1 cellular context compared by ENCODE assay signal in the genomic region with DNA sequence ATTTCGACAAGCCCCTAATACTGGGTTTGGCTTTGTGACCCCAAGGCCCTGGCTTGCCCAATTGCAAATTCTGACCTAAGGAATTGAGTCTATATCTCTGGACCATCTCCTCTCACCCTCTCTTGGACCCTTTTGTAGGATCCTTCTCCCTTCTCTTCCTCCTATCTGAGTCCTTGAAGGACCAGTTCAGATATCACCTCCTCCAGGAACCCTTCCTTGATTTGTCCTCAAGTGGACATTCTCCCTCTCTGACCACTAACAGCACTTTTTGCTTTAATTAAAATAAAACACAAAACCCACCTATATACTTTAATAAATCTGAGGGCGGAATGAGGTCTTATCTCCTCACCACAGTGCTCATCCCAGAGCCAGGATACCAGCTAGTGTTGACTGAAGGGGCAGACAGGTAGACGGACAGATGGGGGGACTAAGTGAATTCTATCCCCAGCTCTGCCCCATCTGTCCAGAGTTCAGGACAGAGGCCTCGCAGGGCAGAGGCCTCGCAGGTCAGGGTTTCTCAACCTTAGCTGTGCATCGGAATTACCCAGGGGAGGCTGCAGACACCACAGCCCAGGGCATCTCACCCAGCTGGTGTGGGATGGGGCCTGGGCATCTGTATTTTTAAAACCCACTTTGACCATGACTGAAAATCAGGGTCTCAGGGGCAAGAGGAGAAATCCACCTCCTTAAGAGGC.
TF ChIP-seq lines count a peak whose summit lies in the region.

No MANE protein-coding gene starts in this region.

TF ChIP-seq in HepG2, 621 proteins besides CTCF, POLR2A, EP300 and RAD21 (continued from another document and continues in another):
- TF ChIP-seq, protein P1, sequence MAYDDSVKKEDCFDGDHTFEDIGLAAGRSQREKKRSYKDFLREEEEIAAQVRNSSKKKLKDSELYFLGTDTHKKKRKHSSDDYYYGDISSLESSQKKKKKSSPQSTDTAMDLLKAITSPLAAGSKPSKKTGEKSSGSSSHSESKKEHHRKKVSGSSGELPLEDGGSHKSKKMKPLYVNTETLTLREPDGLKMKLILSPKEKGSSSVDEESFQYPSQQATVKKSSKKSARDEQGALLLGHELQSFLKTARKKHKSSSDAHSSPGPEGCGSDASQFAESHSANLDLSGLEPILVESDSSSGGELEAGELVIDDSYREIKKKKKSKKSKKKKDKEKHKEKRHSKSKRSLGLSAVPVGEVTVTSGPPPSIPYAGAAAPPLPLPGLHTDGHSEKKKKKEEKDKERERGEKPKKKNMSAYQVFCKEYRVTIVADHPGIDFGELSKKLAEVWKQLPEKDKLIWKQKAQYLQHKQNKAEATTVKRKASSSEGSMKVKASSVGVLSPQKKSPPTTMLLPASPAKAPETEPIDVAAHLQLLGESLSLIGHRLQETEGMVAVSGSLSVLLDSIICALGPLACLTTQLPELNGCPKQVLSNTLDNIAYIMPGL (CRISPR knock-in tag; IDR thresholded peaks at IDR 0.05; ENCODE audit: borderline replicate concordance in 1 of 2, low read depth in 1 of 2) = no peak
- TF ChIP-seq MBD4 (IDR thresholded peaks at IDR 0.05; ENCODE audit: borderline replicate concordance, low read length) (no peak), HNRNPUL1 (IDR thresholded peaks at IDR 0.05; ENCODE audit: low read depth, low read length) (no peak), ESRRA (CRISPR knock-in tag; IDR thresholded peaks at IDR 0.05; ENCODE audit: low read depth) (no peak), MYPOP (CRISPR knock-in tag; IDR thresholded peaks at IDR 0.05) (no peak), ZFP62 (CRISPR knock-in tag; IDR thresholded peaks at IDR 0.05) (no peak), ATRX (CRISPR knock-in tag; IDR thresholded peaks at IDR 0.05; ENCODE audit: borderline replicate concordance) (no peak), ZNF83 (CRISPR knock-in tag; IDR thresholded peaks at IDR 0.05; ENCODE audit: borderline replicate concordance) (no peak), ZBTB7A (CRISPR knock-in tag; IDR thresholded peaks at IDR 0.05) (0 out of 2 replicates have a peak, but pooled peaks have one; percentile 17), PPARG (CRISPR knock-in tag; conservative IDR thresholded peaks at IDR 0.05) (0 out of 2 replicates have a peak, but pooled peaks have one; percentile 19), ZNF557 (CRISPR knock-in tag; IDR thresholded peaks at IDR 0.05) (no peak), PHF8 (CRISPR knock-in tag; IDR thresholded peaks at IDR 0.05) (peak; percentile 15; the same call in 1 of the 2 replicates), RNF2 (conservative IDR thresholded peaks at IDR 0.05; ENCODE audit: low read depth) (no peak), SATB2 (CRISPR knock-in tag; IDR thresholded peaks at IDR 0.05) (no peak), ZFX (CRISPR knock-in tag; IDR thresholded peaks at IDR 0.05; ENCODE audit: low read depth) (no peak), NFYC (CRISPR knock-in tag; IDR thresholded peaks at IDR 0.05) (no peak), KLF16 (CRISPR knock-in tag; IDR thresholded peaks at IDR 0.05) (no peak), ZNF672 (CRISPR knock-in tag; IDR thresholded peaks at IDR 0.05) (no peak), HOXA3 (CRISPR knock-in tag; IDR thresholded peaks at IDR 0.05) (no peak; the same call in 1 of the 2 replicates), TAF15 (IDR thresholded peaks at IDR 0.05; ENCODE audit: low read depth, low read length, poor library complexity, severe bottlenecking) (no peak), PHF20 (CRISPR knock-in tag; IDR thresholded peaks at IDR 0.05) (no peak), ZSCAN22 (CRISPR knock-in tag; IDR thresholded peaks at IDR 0.05) (no peak), FOXJ3 (CRISPR knock-in tag; IDR thresholded peaks at IDR 0.05; ENCODE audit: borderline replicate concordance) (no peak), TOE1 (CRISPR knock-in tag; IDR thresholded peaks at IDR 0.05) (no peak), NCOA2 (CRISPR knock-in tag; IDR thresholded peaks at IDR 0.05) (0 out of 2 replicates have a peak, but pooled peaks have one; percentile 18), GATAD2A (CRISPR knock-in tag; IDR thresholded peaks at IDR 0.05) (peak; percentile 60; the same call in 1 of the 2 replicates), HNF4A (CRISPR knock-in tag; IDR thresholded peaks at IDR 0.05) (peak; percentile 84), TERF1 (CRISPR knock-in tag; IDR thresholded peaks at IDR 0.05) (no peak), ZNF607 (CRISPR knock-in tag; IDR thresholded peaks at IDR 0.05; ENCODE audit: borderline replicate concordance) (no peak), RFX3 (CRISPR knock-in tag; IDR thresholded peaks at IDR 0.05) (no peak), ZNF12 (CRISPR knock-in tag; IDR thresholded peaks at IDR 0.05) (no peak), ZFY (CRISPR knock-in tag; IDR thresholded peaks at IDR 0.05) (no peak)
- TF ChIP-seq, protein P2, sequence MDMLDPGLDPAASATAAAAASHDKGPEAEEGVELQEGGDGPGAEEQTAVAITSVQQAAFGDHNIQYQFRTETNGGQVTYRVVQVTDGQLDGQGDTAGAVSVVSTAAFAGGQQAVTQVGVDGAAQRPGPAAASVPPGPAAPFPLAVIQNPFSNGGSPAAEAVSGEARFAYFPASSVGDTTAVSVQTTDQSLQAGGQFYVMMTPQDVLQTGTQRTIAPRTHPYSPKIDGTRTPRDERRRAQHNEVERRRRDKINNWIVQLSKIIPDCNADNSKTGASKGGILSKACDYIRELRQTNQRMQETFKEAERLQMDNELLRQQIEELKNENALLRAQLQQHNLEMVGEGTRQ (IDR thresholded peaks at IDR 0.05; ENCODE audit: low read depth, low read length) = no peak
- TF ChIP-seq, protein P2 (CRISPR knock-in tag; IDR thresholded peaks at IDR 0.05; ENCODE audit: borderline replicate concordance) = no peak
- TF ChIP-seq, protein P3, sequence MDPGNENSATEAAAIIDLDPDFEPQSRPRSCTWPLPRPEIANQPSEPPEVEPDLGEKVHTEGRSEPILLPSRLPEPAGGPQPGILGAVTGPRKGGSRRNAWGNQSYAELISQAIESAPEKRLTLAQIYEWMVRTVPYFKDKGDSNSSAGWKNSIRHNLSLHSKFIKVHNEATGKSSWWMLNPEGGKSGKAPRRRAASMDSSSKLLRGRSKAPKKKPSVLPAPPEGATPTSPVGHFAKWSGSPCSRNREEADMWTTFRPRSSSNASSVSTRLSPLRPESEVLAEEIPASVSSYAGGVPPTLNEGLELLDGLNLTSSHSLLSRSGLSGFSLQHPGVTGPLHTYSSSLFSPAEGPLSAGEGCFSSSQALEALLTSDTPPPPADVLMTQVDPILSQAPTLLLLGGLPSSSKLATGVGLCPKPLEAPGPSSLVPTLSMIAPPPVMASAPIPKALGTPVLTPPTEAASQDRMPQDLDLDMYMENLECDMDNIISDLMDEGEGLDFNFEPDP (CRISPR knock-in tag; conservative IDR thresholded peaks at IDR 0.05) = no peak
- TF ChIP-seq, protein P4, sequence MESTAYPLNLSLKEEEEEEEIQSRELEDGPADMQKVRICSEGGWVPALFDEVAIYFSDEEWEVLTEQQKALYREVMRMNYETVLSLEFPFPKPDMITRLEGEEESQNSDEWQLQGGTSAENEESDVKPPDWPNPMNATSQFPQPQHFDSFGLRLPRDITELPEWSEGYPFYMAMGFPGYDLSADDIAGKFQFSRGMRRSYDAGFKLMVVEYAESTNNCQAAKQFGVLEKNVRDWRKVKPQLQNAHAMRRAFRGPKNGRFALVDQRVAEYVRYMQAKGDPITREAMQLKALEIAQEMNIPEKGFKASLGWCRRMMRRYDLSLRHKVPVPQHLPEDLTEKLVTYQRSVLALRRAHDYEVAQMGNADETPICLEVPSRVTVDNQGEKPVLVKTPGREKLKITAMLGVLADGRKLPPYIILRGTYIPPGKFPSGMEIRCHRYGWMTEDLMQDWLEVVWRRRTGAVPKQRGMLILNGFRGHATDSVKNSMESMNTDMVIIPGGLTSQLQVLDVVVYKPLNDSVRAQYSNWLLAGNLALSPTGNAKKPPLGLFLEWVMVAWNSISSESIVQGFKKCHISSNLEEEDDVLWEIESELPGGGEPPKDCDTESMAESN (CRISPR knock-in tag; conservative IDR thresholded peaks at IDR 0.05) = no peak
- TF ChIP-seq, protein P5, sequence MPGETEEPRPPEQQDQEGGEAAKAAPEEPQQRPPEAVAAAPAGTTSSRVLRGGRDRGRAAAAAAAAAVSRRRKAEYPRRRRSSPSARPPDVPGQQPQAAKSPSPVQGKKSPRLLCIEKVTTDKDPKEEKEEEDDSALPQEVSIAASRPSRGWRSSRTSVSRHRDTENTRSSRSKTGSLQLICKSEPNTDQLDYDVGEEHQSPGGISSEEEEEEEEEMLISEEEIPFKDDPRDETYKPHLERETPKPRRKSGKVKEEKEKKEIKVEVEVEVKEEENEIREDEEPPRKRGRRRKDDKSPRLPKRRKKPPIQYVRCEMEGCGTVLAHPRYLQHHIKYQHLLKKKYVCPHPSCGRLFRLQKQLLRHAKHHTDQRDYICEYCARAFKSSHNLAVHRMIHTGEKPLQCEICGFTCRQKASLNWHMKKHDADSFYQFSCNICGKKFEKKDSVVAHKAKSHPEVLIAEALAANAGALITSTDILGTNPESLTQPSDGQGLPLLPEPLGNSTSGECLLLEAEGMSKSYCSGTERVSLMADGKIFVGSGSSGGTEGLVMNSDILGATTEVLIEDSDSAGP (CRISPR knock-in tag; IDR thresholded peaks at IDR 0.05; ENCODE audit: borderline replicate concordance) = no peak
- TF ChIP-seq, protein P6, sequence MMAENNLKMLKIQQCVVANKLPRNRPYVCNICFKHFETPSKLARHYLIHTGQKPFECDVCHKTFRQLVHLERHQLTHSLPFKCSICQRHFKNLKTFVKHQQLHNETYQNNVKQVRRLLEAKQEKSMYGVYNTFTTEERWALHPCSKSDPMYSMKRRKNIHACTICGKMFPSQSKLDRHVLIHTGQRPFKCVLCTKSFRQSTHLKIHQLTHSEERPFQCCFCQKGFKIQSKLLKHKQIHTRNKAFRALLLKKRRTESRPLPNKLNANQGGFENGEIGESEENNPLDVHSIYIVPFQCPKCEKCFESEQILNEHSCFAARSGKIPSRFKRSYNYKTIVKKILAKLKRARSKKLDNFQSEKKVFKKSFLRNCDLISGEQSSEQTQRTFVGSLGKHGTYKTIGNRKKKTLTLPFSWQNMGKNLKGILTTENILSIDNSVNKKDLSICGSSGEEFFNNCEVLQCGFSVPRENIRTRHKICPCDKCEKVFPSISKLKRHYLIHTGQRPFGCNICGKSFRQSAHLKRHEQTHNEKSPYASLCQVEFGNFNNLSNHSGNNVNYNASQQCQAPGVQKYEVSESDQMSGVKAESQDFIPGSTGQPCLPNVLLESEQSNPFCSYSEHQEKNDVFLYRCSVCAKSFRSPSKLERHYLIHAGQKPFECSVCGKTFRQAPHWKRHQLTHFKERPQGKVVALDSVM (CRISPR knock-in tag; IDR thresholded peaks at IDR 0.05) = no peak
- TF ChIP-seq, protein P7, sequence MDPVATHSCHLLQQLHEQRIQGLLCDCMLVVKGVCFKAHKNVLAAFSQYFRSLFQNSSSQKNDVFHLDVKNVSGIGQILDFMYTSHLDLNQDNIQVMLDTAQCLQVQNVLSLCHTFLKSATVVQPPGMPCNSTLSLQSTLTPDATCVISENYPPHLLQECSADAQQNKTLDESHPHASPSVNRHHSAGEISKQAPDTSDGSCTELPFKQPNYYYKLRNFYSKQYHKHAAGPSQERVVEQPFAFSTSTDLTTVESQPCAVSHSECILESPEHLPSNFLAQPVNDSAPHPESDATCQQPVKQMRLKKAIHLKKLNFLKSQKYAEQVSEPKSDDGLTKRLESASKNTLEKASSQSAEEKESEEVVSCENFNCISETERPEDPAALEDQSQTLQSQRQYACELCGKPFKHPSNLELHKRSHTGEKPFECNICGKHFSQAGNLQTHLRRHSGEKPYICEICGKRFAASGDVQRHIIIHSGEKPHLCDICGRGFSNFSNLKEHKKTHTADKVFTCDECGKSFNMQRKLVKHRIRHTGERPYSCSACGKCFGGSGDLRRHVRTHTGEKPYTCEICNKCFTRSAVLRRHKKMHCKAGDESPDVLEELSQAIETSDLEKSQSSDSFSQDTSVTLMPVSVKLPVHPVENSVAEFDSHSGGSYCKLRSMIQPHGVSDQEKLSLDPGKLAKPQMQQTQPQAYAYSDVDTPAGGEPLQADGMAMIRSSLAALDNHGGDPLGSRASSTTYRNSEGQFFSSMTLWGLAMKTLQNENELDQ (CRISPR knock-in tag; IDR thresholded peaks at IDR 0.05; ENCODE audit: borderline replicate concordance) = no peak
- TF ChIP-seq, protein P8, sequence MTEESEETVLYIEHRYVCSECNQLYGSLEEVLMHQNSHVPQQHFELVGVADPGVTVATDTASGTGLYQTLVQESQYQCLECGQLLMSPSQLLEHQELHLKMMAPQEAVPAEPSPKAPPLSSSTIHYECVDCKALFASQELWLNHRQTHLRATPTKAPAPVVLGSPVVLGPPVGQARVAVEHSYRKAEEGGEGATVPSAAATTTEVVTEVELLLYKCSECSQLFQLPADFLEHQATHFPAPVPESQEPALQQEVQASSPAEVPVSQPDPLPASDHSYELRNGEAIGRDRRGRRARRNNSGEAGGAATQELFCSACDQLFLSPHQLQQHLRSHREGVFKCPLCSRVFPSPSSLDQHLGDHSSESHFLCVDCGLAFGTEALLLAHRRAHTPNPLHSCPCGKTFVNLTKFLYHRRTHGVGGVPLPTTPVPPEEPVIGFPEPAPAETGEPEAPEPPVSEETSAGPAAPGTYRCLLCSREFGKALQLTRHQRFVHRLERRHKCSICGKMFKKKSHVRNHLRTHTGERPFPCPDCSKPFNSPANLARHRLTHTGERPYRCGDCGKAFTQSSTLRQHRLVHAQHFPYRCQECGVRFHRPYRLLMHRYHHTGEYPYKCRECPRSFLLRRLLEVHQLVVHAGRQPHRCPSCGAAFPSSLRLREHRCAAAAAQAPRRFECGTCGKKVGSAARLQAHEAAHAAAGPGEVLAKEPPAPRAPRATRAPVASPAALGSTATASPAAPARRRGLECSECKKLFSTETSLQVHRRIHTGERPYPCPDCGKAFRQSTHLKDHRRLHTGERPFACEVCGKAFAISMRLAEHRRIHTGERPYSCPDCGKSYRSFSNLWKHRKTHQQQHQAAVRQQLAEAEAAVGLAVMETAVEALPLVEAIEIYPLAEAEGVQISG (CRISPR knock-in tag; IDR thresholded peaks at IDR 0.05) = no peak
